In genomic region chr22:21970037-21970799, GRCh38 we compare ENCODE assay signal across 1 cellular context.
TF ChIP-seq lines count a peak whose summit lies in the region.

No MANE protein-coding gene starts in this region.

TF ChIP-seq in HepG2, 621 proteins besides CTCF, POLR2A, EP300 and RAD21:
- TF ChIP-seq E2F5 (CRISPR knock-in tag; conservative IDR thresholded peaks at IDR 0.05) (no peak), AGO2 (optimal IDR thresholded peaks at IDR 0.05; ENCODE audit: low read depth, low read length) (peak; percentile 28), SP140L (CRISPR knock-in tag; IDR thresholded peaks at IDR 0.05; ENCODE audit: borderline replicate concordance) (no peak), FOXP4 (CRISPR knock-in tag; IDR thresholded peaks at IDR 0.05) (no peak), ZFP36L2 (CRISPR knock-in tag; IDR thresholded peaks at IDR 0.05) (no peak), ZNF614 (CRISPR knock-in tag; IDR thresholded peaks at IDR 0.05; ENCODE audit: borderline replicate concordance) (no peak), ZXDC (CRISPR knock-in tag; IDR thresholded peaks at IDR 0.05) (no peak), ZNF441 (CRISPR knock-in tag; IDR thresholded peaks at IDR 0.05; ENCODE audit: borderline replicate concordance) (no peak)
TF ChIP-seq in HepG2: peak in this region for 1.
